Comparison of ENCODE assay signal across 1 cellular context in genomic region chr7:74535951-74536356, GRCh38.
A peak's percentile ranks its signal among the peaks of the same experiment; 100 is the strongest.
TF ChIP-seq lines count a peak whose summit lies in the region.

No MANE protein-coding gene starts in this region.

TF ChIP-seq in HepG2, 621 proteins besides CTCF, POLR2A, EP300 and RAD21 (continued from another document and continues in another):
- TF ChIP-seq AHDC1 (CRISPR knock-in tag; IDR thresholded peaks at IDR 0.05; ENCODE audit: borderline replicate concordance) (0 out of 2 replicates have a peak, but pooled peaks have one; percentile 36), IKZF5 (CRISPR knock-in tag; IDR thresholded peaks at IDR 0.05) (peak; percentile 64; the same call in 1 of the 2 replicates), ZNF446 (CRISPR knock-in tag; IDR thresholded peaks at IDR 0.05) (no peak), MEF2D (CRISPR knock-in tag; IDR thresholded peaks at IDR 0.05) (peak; percentile 47; the same call in 1 of the 2 replicates), MAZ (IDR thresholded peaks at IDR 0.05; ENCODE audit: borderline replicate concordance, low read depth, low read length) (no peak), MAZ (CRISPR knock-in tag; IDR thresholded peaks at IDR 0.05; ENCODE audit: low read depth) (peak; percentile 68), SRSF1 (optimal IDR thresholded peaks at IDR 0.05; ENCODE audit: low read depth, low read length) (no peak), PITX1 (CRISPR knock-in tag; IDR thresholded peaks at IDR 0.05) (peak; percentile 30; the same call in 1 of the 2 replicates), ESRRA (CRISPR knock-in tag; IDR thresholded peaks at IDR 0.05; ENCODE audit: low read depth) (peak; percentile 94), UBTF (CRISPR knock-in tag; IDR thresholded peaks at IDR 0.05) (peak; percentile 56), ZNF207 (IDR thresholded peaks at IDR 0.05; ENCODE audit: borderline replicate concordance) (no peak), PCBP1 (IDR thresholded peaks at IDR 0.05; ENCODE audit: borderline replicate concordance, low read depth, low read length) (no peak), SNAPC2 (CRISPR knock-in tag; IDR thresholded peaks at IDR 0.05) (no peak), ZFP91 (CRISPR knock-in tag; IDR thresholded peaks at IDR 0.05; ENCODE audit: borderline replicate concordance) (peak; percentile 53; the same call in 1 of the 2 replicates), ZNF777 (CRISPR knock-in tag; IDR thresholded peaks at IDR 0.05) (no peak; the same call in 1 of the 2 replicates), FOXJ3 (CRISPR knock-in tag; IDR thresholded peaks at IDR 0.05; ENCODE audit: borderline replicate concordance) (0 out of 2 replicates have a peak, but pooled peaks have one; percentile 51), ISL2 (CRISPR knock-in tag; IDR thresholded peaks at IDR 0.05) (peak; percentile 34; the same call in 1 of the 2 replicates), AKAP8 (CRISPR knock-in tag; IDR thresholded peaks at IDR 0.05) (no peak), ZBTB43 (CRISPR knock-in tag; conservative IDR thresholded peaks at IDR 0.05) (no peak), ZNF607 (CRISPR knock-in tag; IDR thresholded peaks at IDR 0.05; ENCODE audit: borderline replicate concordance) (peak; percentile 47; the same call in 1 of the 2 replicates), ZNF414 (CRISPR knock-in tag; IDR thresholded peaks at IDR 0.05) (peak; percentile 46; the same call in 1 of the 2 replicates)
- TF ChIP-seq, protein P1, sequence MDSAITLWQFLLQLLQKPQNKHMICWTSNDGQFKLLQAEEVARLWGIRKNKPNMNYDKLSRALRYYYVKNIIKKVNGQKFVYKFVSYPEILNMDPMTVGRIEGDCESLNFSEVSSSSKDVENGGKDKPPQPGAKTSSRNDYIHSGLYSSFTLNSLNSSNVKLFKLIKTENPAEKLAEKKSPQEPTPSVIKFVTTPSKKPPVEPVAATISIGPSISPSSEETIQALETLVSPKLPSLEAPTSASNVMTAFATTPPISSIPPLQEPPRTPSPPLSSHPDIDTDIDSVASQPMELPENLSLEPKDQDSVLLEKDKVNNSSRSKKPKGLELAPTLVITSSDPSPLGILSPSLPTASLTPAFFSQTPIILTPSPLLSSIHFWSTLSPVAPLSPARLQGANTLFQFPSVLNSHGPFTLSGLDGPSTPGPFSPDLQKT (CRISPR knock-in tag; IDR thresholded peaks at IDR 0.05; ENCODE audit: borderline replicate concordance), result no peak
- TF ChIP-seq, protein P2, sequence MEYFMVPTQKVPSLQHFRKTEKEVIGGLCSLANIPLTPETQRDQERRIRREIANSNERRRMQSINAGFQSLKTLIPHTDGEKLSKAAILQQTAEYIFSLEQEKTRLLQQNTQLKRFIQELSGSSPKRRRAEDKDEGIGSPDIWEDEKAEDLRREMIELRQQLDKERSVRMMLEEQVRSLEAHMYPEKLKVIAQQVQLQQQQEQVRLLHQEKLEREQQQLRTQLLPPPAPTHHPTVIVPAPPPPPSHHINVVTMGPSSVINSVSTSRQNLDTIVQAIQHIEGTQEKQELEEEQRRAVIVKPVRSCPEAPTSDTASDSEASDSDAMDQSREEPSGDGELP (IDR thresholded peaks at IDR 0.05; ENCODE audit: borderline replicate concordance, low read depth), result 0 out of 2 replicates have a peak, but pooled peaks have one; percentile 19
- TF ChIP-seq, protein P3, sequence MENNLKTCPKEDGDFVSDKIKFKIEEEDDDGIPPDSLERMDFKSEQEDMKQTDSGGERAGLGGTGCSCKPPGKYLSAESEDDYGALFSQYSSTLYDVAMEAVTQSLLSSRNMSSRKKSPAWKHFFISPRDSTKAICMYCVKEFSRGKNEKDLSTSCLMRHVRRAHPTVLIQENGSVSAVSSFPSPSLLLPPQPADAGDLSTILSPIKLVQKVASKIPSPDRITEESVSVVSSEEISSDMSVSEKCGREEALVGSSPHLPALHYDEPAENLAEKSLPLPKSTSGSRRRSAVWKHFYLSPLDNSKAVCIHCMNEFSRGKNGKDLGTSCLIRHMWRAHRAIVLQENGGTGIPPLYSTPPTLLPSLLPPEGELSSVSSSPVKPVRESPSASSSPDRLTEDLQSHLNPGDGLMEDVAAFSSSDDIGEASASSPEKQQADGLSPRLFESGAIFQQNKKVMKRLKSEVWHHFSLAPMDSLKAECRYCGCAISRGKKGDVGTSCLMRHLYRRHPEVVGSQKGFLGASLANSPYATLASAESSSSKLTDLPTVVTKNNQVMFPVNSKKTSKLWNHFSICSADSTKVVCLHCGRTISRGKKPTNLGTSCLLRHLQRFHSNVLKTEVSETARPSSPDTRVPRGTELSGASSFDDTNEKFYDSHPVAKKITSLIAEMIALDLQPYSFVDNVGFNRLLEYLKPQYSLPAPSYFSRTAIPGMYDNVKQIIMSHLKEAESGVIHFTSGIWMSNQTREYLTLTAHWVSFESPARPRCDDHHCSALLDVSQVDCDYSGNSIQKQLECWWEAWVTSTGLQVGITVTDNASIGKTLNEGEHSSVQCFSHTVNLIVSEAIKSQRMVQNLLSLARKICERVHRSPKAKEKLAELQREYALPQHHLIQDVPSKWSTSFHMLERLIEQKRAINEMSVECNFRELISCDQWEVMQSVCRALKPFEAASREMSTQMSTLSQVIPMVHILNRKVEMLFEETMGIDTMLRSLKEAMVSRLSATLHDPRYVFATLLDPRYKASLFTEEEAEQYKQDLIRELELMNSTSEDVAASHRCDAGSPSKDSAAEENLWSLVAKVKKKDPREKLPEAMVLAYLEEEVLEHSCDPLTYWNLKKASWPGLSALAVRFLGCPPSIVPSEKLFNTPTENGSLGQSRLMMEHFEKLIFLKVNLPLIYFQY (CRISPR knock-in tag; IDR thresholded peaks at IDR 0.05; ENCODE audit: borderline replicate concordance), result no peak
- TF ChIP-seq, protein P4, sequence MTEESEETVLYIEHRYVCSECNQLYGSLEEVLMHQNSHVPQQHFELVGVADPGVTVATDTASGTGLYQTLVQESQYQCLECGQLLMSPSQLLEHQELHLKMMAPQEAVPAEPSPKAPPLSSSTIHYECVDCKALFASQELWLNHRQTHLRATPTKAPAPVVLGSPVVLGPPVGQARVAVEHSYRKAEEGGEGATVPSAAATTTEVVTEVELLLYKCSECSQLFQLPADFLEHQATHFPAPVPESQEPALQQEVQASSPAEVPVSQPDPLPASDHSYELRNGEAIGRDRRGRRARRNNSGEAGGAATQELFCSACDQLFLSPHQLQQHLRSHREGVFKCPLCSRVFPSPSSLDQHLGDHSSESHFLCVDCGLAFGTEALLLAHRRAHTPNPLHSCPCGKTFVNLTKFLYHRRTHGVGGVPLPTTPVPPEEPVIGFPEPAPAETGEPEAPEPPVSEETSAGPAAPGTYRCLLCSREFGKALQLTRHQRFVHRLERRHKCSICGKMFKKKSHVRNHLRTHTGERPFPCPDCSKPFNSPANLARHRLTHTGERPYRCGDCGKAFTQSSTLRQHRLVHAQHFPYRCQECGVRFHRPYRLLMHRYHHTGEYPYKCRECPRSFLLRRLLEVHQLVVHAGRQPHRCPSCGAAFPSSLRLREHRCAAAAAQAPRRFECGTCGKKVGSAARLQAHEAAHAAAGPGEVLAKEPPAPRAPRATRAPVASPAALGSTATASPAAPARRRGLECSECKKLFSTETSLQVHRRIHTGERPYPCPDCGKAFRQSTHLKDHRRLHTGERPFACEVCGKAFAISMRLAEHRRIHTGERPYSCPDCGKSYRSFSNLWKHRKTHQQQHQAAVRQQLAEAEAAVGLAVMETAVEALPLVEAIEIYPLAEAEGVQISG (CRISPR knock-in tag; IDR thresholded peaks at IDR 0.05), result peak; percentile 46
- TF ChIP-seq, protein P5, sequence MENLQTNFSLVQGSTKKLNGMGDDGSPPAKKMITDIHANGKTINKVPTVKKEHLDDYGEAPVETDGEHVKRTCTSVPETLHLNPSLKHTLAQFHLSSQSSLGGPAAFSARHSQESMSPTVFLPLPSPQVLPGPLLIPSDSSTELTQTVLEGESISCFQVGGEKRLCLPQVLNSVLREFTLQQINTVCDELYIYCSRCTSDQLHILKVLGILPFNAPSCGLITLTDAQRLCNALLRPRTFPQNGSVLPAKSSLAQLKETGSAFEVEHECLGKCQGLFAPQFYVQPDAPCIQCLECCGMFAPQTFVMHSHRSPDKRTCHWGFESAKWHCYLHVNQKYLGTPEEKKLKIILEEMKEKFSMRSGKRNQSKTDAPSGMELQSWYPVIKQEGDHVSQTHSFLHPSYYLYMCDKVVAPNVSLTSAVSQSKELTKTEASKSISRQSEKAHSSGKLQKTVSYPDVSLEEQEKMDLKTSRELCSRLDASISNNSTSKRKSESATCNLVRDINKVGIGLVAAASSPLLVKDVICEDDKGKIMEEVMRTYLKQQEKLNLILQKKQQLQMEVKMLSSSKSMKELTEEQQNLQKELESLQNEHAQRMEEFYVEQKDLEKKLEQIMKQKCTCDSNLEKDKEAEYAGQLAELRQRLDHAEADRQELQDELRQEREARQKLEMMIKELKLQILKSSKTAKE (CRISPR knock-in tag; IDR thresholded peaks at IDR 0.05; ENCODE audit: borderline replicate concordance), result peak; percentile 65
